Comparison of ENCODE assay signal across 8 cellular contexts in the genomic region with DNA sequence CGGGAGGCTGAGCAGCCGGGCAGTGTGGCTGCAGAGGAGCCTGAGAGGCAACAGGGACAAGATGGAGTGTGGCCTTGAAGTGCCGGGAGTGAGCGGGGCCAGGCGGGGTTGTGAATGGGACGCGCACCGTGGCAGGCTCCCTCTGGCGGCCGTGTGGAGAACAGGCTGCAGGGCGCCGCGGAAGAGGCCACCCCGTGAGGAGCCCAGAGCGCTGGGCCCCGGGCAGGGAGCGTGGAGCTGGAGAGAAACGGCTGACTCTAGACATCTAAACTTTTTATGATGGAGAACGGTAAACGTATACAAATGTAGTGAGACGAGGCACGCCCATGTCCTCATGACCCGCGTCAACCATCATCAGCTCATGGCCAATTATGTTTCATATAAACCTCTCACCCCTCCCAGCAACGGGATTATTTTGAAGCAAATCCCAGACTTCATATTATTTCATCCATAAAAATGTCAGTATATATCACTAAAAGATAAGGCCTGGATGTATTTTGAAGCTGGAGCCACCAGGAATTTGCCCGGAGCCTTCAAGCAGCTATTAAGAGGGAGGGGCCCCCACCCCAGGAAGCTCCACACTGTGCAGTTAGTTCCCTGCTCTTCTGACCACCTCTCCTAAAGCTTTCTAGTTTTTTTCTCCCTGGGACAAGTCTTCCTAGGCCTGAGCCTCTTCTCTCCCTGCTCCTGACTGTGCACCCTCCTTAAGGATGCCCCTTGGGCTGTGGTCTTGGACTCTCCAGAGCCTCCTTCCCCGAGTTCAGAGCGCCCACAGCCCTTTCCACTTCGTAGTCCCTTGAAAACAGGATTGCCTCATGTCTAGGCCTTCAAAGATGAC.
A peak's percentile ranks its signal among the peaks of the same experiment; 100 is the strongest.
DNase-seq lines count a peak whose midpoint lies in the region; FAIRE-seq and TF ChIP-seq lines count a peak whose summit lies in the region.

No MANE protein-coding gene starts in this region.

- no peaks in the 10 kb centered on the region for H3K36me3 ChIP-seq in A673 (ENCODE audit: insufficient read depth, low read length, poor library complexity, severe bottlenecking)
- H3K36me3 ChIP-seq in SJSA1, result peaks cover 15% of the 10 kb centered on the region
- no peaks in the 10 kb centered on the region for H3K36me3 ChIP-seq in ovary
- H3K36me3 ChIP-seq in testis (ENCODE audit: low read depth, missing control alignments), result no peaks in the 10 kb centered on the region

- no TSS peak for BruUV-seq in A673 (replicated peaks; lab: Mats Ljungman, UMichigan)

- H3K27me3 ChIP-seq in A673 (replicated peaks; ENCODE audit: insufficient read depth, low read depth, low read length, poor library complexity) (no peaks in the 10 kb centered on the region), SJSA1 (replicated peaks) (no peaks in the 10 kb centered on the region), ovary (no peaks in the 10 kb centered on the region), testis (no peaks in the 10 kb centered on the region)

- H3K27ac ChIP-seq in A673 (ENCODE audit: low read depth, low read length, poor library complexity, severe bottlenecking) (no peak overlapping the region), SJSA1 (no peak overlapping the region), ovary (peak overlapping the region in 1 of 2 donors; percentile 50), testis (peak overlapping the region in 1 of 2 donors; percentile 12)

- peak; percentile 95 for TF ChIP-seq CTCF in A673 (conservative IDR thresholded peaks at IDR 0.05; ENCODE audit: low read depth, low read length)
- TF ChIP-seq CTCF in LNCaP clone FGC (IDR thresholded peaks at IDR 0.05; ENCODE audit: control insufficient read depth, extremely low read depth, insufficient read depth), result peak; percentile 98
- TF ChIP-seq CTCF in ovary (IDR thresholded peaks at IDR 0.05), result peak; percentile 98
- TF ChIP-seq CTCF in testis (IDR thresholded peaks at IDR 0.05), result peak; percentile 95 to 96 (median 96)

- 9 to 11% (median 10%) methylated on average over 29 of the region's 29 CpGs for WGBS in ovary, 3 donors
- WGBS in testis, 2 donors, result 8 to 10% methylated on average over 28 to 29 of the region's 29 CpGs

- CTCF ChIA-PET in A673 (lab: Charles Lee), result interaction anchor here (0.6 to 2.9 kb wide), 17 partner anchors 10 to 336 kb away, joined by 3 to 16 read pairs (median 4); a partner anchor contains a TSS

- DNase-seq in A673 (ENCODE audit: low spot score) (peak; percentile 92), GM18507 (ENCODE audit: extremely low spot score, insufficient read length, low read depth) (peak; percentile 84), LNCaP clone FGC (ENCODE audit: low read depth) (peak; percentile 40), SJSA1 (ENCODE audit: low read depth in 1 of 2, low spot score in 2 of 2) (peak; percentile 81 to 88), activated gamma-delta T cell treated with Interleukin-2 at 50 U/mL for 16 hours (peak; percentile 64), germinal center (ENCODE audit: low spot score) (peak; percentile 90), ovary (peak; percentile 89 to 95 (median 92)), testis (peak; percentile 93)

- TF ChIP-seq POLR2A in ovary (IDR thresholded peaks at IDR 0.05) (no peak), testis (IDR thresholded peaks at IDR 0.05) (no peak)

- H3K4me1 ChIP-seq in A673 (ENCODE audit: insufficient read depth, low read length, poor library complexity, severe bottlenecking) (peaks cover 6% of the 10 kb centered on the region), SJSA1 (replicated peaks) (peaks cover 22% of the 10 kb centered on the region), ovary (ENCODE audit: insufficient read depth) (peaks cover 12% of the 10 kb centered on the region), testis (peaks cover 18% of the 10 kb centered on the region)

- intact Hi-C loops in A673 (cut with micrococcal nuclease; ENCODE audit: unreplicated experiment), result loop anchor here (1.0 to 5.0 kb wide), 4 partner anchors 64 to 248 kb away; a partner anchor contains a TSS
- intact Hi-C loops in ovary (cut with DNase I), result loop anchor here (2.0 to 10.0 kb wide), 8 partner anchors 64 to 337 kb away; a partner anchor contains a TSS
- intact Hi-C loops in testis (cut with DNase I; ENCODE audit: low total_unique reads), result loop anchor here (10.0 kb wide), 2 partner anchors 67 to 247 kb away; no protein-coding TSS in a partner anchor

- peak; percentile 75 for FAIRE-seq in GM18507 (lab: Jason Lieb, UNC)

- no peak for TF ChIP-seq EP300 in ovary (IDR thresholded peaks at IDR 0.05)

- POLR2A ChIA-PET in A673 (lab: Charles Lee; ENCODE audit: low non-redundant PET), result no interaction called here

- no peaks in the 10 kb centered on the region for H3K9me3 ChIP-seq in A673 (ENCODE audit: low read depth, low read length, poor library complexity, severe bottlenecking)
- no peaks in the 10 kb centered on the region for H3K9me3 ChIP-seq in SJSA1 (replicated peaks)
- no peaks in the 10 kb centered on the region for H3K9me3 ChIP-seq in ovary
- H3K9me3 ChIP-seq in testis, result no peaks in the 10 kb centered on the region

- H3K4me3 ChIP-seq in A673 (ENCODE audit: low read depth, low read length, poor library complexity, severe bottlenecking), result no peak overlapping the region
- no peak overlapping the region for H3K4me3 ChIP-seq in LNCaP clone FGC (ENCODE audit: low read depth, low read length)
- H3K4me3 ChIP-seq in SJSA1, result no peak overlapping the region
- no peak overlapping the region for H3K4me3 ChIP-seq in ovary
- H3K4me3 ChIP-seq in testis, result no peak overlapping the region

Comparison
In these comparisons a context has a peak if more than half of its experiments do, and no peak if none do; other contexts are left out.
1. DNase-seq: peak in every context shown above with its lines; median percentile 93 in testis; 92 in A673; 92 in ovary; 90 in germinal center; 84 in SJSA1; 84 in GM18507; 64 in activated gamma-delta T cell treated with Interleukin-2 at 50 U/mL for 16 hours; 40 in LNCaP clone FGC.